13 cellular contexts compared by ENCODE assay signal in the genomic region with DNA sequence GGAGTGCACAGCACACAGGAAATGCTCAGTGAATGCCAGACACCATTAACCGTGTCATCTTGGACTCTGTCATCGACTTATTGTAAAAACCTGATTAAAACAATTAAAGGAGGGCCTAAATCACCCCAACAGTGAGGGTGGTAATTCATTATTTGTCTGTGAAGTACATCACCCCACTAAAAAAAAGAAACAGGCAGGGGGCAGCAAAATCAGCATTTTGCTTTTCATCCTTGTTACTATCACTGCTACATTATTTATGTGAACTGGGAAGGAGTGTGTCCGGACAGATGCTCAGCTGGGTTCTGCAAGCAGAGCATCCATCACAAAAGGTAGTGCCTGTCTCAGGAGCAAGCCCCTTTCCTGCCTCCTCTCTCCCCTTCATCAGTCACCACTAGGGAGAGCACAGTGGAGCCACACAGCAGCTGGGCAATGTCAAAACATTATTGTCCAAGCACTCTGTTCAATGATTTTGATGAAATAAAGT.
DNase-seq lines count a peak whose midpoint lies in the region; ATAC-seq and TF ChIP-seq lines count a peak whose summit lies in the region.
"Had no signal": no experiment of that assay in that cellular context is flagged by ENCODE, and none has a peak within 500 bp of the region (broad histone marks: within the 10 kb centered on the region; RNA-seq: fewer than 3 reads in every experiment).

No MANE protein-coding gene starts in this region.

- TF ChIP-seq CTCF in left ventricle myocardium inferior (IDR thresholded peaks at IDR 0.05; ENCODE audit: borderline replicate concordance) (peak; percentile 39), Panc1 (IDR thresholded peaks at IDR 0.05) (peak; percentile 65), foreskin keratinocyte (conservative IDR thresholded peaks at IDR 0.05) (peak; percentile 38), type B pancreatic cell (conservative IDR thresholded peaks at IDR 0.05) (peak; percentile 33)

- no peak for DNase-seq in left ventricle myocardium inferior
- no peak for DNase-seq in Right ventricle myocardium inferior (ENCODE audit: missing footprints)
- no peak for DNase-seq in Panc1 (ENCODE audit: low read depth, low spot score)
- no peak for DNase-seq in foreskin keratinocyte
- no peak for DNase-seq in type B pancreatic cell (ENCODE audit: extremely low spot score, unreplicated experiment)
- DNase-seq in foreskin melanocyte = no peak
- DNase-seq in NCI-H2107 (lab: John Stamatoyannopoulos, UW) = no peak
- DNase-seq in DMS79 (lab: John Stamatoyannopoulos, UW) = no peak
- DNase-seq: activated T-cell treated with anti-CD3 and anti-CD28 coated beads, Interleukin-2, amount 50 U/mL, for 4 hours; hippocampal formation; natural killer cell; stimulated activated CD4-positive, alpha-beta T cell treated with anti-CD3 and anti-CD28 coated beads, Interleukin-1b, Interleukin-23, amount 100 ng/mL, for 48 hours had no signal

- no TSS peak for BruUV-seq in Panc1 (replicated peaks; lab: Mats Ljungman, UMichigan)

- H3K4me3 ChIP-seq in left ventricle myocardium inferior (no peak overlapping the region), Panc1 (ENCODE audit: low read depth in 2 of 2, low read length in 2 of 2) (no peak overlapping the region)

- no peaks in the 10 kb centered on the region for H3K9me3 Mint-ChIP-seq in type B pancreatic cell
- H3K9me3 Mint-ChIP-seq: activated T-cell treated with anti-CD3 and anti-CD28 coated beads, Interleukin-2, amount 50 U/mL, for 4 hours; natural killer cell; T-helper 2 cell treated with Interferon-gamma antibody and Interleukin-4, amounts not matched to agents 5 μg/mL and 100 μg/mL, for 36 hours had no signal

- in situ Hi-C loops in Panc1 (cut with HindIII; ENCODE audit: low pct_unique_long_range_greater_than_20kb, low sequenced_read_pairs) = no loop called here

- H3K27ac ChIP-seq in left ventricle myocardium inferior (replicated peaks) (no peak overlapping the region), Panc1 (ENCODE audit: low read length) (0 out of 2 replicates have a peak overlapping the region, but pooled peaks have one; percentile 30), foreskin keratinocyte (no peak overlapping the region)

- H3K4me1 ChIP-seq in left ventricle myocardium inferior = peaks cover 24% of the 10 kb centered on the region
- H3K4me1 ChIP-seq in Panc1 (ENCODE audit: control insufficient read depth, insufficient read depth, low read length) = peaks cover 42% of the 10 kb centered on the region
- H3K4me1 ChIP-seq in foreskin keratinocyte = no peaks in the 10 kb centered on the region

- H3K9me3 ChIP-seq in left ventricle myocardium inferior (replicated peaks) = no peaks in the 10 kb centered on the region
- no peaks in the 10 kb centered on the region for H3K9me3 ChIP-seq in Panc1 (ENCODE audit: control insufficient read depth, insufficient read depth, low read depth, low read length)

- H3K36me3 ChIP-seq in left ventricle myocardium inferior = no peaks in the 10 kb centered on the region
- H3K36me3 ChIP-seq in Panc1 (ENCODE audit: control insufficient read depth, insufficient read depth, low read length) = no peaks in the 10 kb centered on the region

- ATAC-seq in Right ventricle myocardium inferior (no peak), Panc1 (peak; percentile 70; the same call in 1 of the 2 replicates), foreskin keratinocyte (no peak)
- ATAC-seq: activated T-cell treated with anti-CD3 and anti-CD28 coated beads, Interleukin-2, amount 50 U/mL, for 4 hours; natural killer cell had no signal

- H3K4me3 Mint-ChIP-seq in type B pancreatic cell = no peak overlapping the region
- H3K4me3 Mint-ChIP-seq: activated T-cell treated with anti-CD3 and anti-CD28 coated beads, Interleukin-2, amount 50 U/mL, for 4 hours; natural killer cell; T-helper 2 cell treated with Interferon-gamma antibody and Interleukin-4, amounts not matched to agents 5 μg/mL and 100 μg/mL, for 36 hours had no signal

- H3K27me3 Mint-ChIP-seq in type B pancreatic cell = no peaks in the 10 kb centered on the region

- no peak overlapping the region for H3K27ac Mint-ChIP-seq in type B pancreatic cell
- H3K27ac Mint-ChIP-seq: T-helper 2 cell treated with Interferon-gamma antibody and Interleukin-4, amounts not matched to agents 5 μg/mL and 100 μg/mL, for 36 hours had no signal

- H3K27me3 ChIP-seq in left ventricle myocardium inferior (ENCODE audit: low read depth) = no peaks in the 10 kb centered on the region
- no peaks in the 10 kb centered on the region for H3K27me3 ChIP-seq in Panc1 (ENCODE audit: control insufficient read depth, insufficient read depth, low read length)
- no peaks in the 10 kb centered on the region for H3K27me3 ChIP-seq in foreskin keratinocyte

- CTCF ChIA-PET in Panc1 (lab: Charles Lee) = no interaction called here

- POLR2A ChIA-PET in Panc1 (lab: Charles Lee) = no interaction called here

- intact Hi-C loops in left ventricle myocardium inferior (cut with micrococcal nuclease) = no loop called here
- intact Hi-C loops in Right ventricle myocardium inferior (cut with DNase I) = no loop called here
- intact Hi-C loops in Panc1 (cut with micrococcal nuclease; ENCODE audit: unreplicated experiment) = loop anchor here (10.0 kb wide), 1 partner anchor 126 kb away; no protein-coding TSS in a partner anchor

- H3K4me1 Mint-ChIP-seq in type B pancreatic cell (ENCODE audit: unreplicated experiment) = peaks cover 50% of the 10 kb centered on the region

- peaks cover 12% of the 10 kb centered on the region for H3K36me3 Mint-ChIP-seq in type B pancreatic cell
- H3K36me3 Mint-ChIP-seq: natural killer cell had no signal
